Comparison of ENCODE assay signal across 3 cellular contexts in the genomic region with DNA sequence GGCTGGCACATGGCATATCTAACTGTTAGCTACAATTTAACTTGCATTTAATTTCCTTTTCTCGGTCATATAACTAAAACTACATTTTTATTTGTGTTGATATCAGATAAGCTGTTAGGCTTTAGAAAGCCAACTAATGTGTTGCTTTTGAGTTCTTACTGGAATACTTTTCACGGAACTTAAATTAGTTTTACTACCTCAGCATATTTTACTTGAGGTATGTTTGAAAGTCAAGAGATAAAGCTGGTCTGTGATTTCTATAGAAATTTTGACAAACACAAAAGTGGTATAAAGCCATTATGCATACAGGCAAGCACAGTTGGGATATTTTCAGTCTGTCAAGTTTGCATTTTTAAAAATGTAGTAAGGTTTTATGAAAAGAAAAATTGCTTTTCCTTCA.
A peak's percentile ranks its signal among the peaks of the same experiment; 100 is the strongest.
TF ChIP-seq lines count a peak whose summit lies in the region.

No MANE protein-coding gene starts in this region.

TF ChIP-seq in A549, 52 proteins besides CTCF, POLR2A, EP300 and RAD21:
- TF ChIP-seq ZNF302 (CRISPR knock-in tag; IDR thresholded peaks at IDR 0.05), result no peak
- TF ChIP-seq MAFK (IDR thresholded peaks at IDR 0.05; ENCODE audit: partially characterized antibody), result peak; percentile 63

TF ChIP-seq in IMR-90, 13 proteins besides CTCF, POLR2A, EP300 and RAD21:
- TF ChIP-seq MAFK (IDR thresholded peaks at IDR 0.05; ENCODE audit: low read depth, low read length), result peak; percentile 75
- TF ChIP-seq NFE2L2 (IDR thresholded peaks at IDR 0.05; ENCODE audit: low read depth, low read length), result no peak

TF ChIP-seq in K562, 482 proteins besides CTCF, POLR2A, EP300 and RAD21:
- TF ChIP-seq C11orf30 (IDR thresholded peaks at IDR 0.05; ENCODE audit: low read depth), result peak; percentile 54; the same call in 1 of the 2 replicates
- peak; percentile 75 for TF ChIP-seq ZNF316 (IDR thresholded peaks at IDR 0.05)
- peak; percentile 69 for TF ChIP-seq MAFF (IDR thresholded peaks at IDR 0.05; ENCODE audit: low read length)
- no peak for TF ChIP-seq ZNF23 (CRISPR knock-in tag; IDR thresholded peaks at IDR 0.05)
- no peak for TF ChIP-seq EHMT2 (IDR thresholded peaks at IDR 0.05)
- TF ChIP-seq MAFG (tag; conservative IDR thresholded peaks at IDR 0.05), result peak; percentile 51; the same call in 1 of the 2 replicates
- TF ChIP-seq MAFK (IDR thresholded peaks at IDR 0.05; ENCODE audit: low read length), result peak; percentile 38; the same call in 1 of the 2 replicates
